1 cellular context compared by ENCODE assay signal in the genomic region with DNA sequence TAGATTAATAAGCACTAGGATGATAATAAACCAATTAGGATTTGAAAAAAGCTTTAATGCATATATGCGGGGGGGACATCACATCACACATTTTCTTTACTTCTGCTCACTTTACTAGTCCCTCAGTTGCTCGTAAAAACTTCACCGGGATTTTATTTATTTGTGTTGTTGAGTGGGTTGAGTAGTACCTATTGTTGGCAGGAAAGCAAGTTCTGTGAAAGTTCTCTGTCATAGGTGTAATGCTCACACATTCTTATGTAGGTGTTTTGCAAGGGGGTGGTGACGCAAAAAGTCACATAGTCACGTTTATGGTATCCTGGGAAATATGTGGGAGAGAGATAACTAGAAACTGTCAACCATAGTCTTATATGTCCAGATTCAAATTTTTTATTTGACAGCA.
TF ChIP-seq lines count a peak whose summit lies in the region.

No MANE protein-coding gene starts in this region.

TF ChIP-seq in WTC11, 78 proteins besides CTCF, POLR2A, EP300 and RAD21 (continued from another document):
- TF ChIP-seq, protein P1, sequence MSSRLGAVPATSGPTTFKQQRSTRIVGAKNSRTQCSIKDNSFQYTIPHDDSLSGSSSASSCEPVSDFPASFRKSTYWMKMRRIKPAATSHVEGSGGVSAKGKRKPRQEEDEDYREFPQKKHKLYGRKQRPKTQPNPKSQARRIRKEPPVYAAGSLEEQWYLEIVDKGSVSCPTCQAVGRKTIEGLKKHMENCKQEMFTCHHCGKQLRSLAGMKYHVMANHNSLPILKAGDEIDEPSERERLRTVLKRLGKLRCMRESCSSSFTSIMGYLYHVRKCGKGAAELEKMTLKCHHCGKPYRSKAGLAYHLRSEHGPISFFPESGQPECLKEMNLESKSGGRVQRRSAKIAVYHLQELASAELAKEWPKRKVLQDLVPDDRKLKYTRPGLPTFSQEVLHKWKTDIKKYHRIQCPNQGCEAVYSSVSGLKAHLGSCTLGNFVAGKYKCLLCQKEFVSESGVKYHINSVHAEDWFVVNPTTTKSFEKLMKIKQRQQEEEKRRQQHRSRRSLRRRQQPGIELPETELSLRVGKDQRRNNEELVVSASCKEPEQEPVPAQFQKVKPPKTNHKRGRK (CRISPR knock-in tag; IDR thresholded peaks at IDR 0.05; ENCODE audit: borderline replicate concordance) = no peak
- TF ChIP-seq CREB1 (CRISPR knock-in tag; IDR thresholded peaks at IDR 0.05) (no peak), ZSCAN18 (CRISPR knock-in tag; IDR thresholded peaks at IDR 0.05) (no peak)
